In genomic region chr2:231557571-231558217, GRCh38 we compare ENCODE assay signal across 8 cellular contexts. TPM values are rescaled to one million over a fixed set of nuclear protein-coding genes. Genes with fewer than 3 reads are reported as not detected.
DNase-seq lines count a peak whose midpoint lies in the region; ATAC-seq and TF ChIP-seq lines count a peak whose summit lies in the region.

No MANE protein-coding gene starts in this region.

- peak overlapping the region; percentile 38 to 65 (median 52) for H3K27ac ChIP-seq in sigmoid colon

- H3K4me1 Mint-ChIP-seq in T-helper 17 cell: peaks cover 15% of the 10 kb centered on the region

- H3K4me1 ChIP-seq in sigmoid colon: peaks cover 0 to 20% (median 12%) of the 10 kb centered on the region in 4 donors

- TF ChIP-seq POLR2A in NB4 (IDR thresholded peaks at IDR 0.05; ENCODE audit: extremely low read depth, insufficient read length): no peak
- no peak for TF ChIP-seq POLR2A in sigmoid colon (IDR thresholded peaks at IDR 0.05)

- H3K27me3 ChIP-seq in sigmoid colon: no peaks in the 10 kb centered on the region

- no peaks in the 10 kb centered on the region for H3K27me3 Mint-ChIP-seq in T-helper 17 cell

- 40 to 41% methylated on average over 11 of the region's 11 CpGs for WGBS in sigmoid colon, 2 donors

- H3K9me3 ChIP-seq in T-helper 17 cell (ENCODE audit: control insufficient read depth, low read length, poor library complexity, severe bottlenecking) (no peaks in the 10 kb centered on the region), sigmoid colon (peaks cover 0 to 2% (median under 1%) of the 10 kb centered on the region in 4 donors)

- H3K4me3 ChIP-seq in NB4 (ENCODE audit: low read depth, low read length) (no peak overlapping the region), astrocyte of the cerebellum (ENCODE audit: low read depth, low read length) (no peak overlapping the region), sigmoid colon (no peak overlapping the region)

- H3K36me3 Mint-ChIP-seq in T-helper 17 cell (ENCODE audit: low read depth): no peaks in the 10 kb centered on the region

- ATAC-seq in T-helper 17 cell: peak; percentile 97

- intact Hi-C loops in sigmoid colon (cut with DNase I): loop anchor here (1.0 to 5.0 kb wide), 3 partner anchors 27 to 75 kb away; partner anchors contain the start of gene NMUR1

- TF ChIP-seq CTCF in NB4 (IDR thresholded peaks at IDR 0.05; ENCODE audit: low read depth, low read length) (peak; percentile 78), astrocyte of the cerebellum (IDR thresholded peaks at IDR 0.05; ENCODE audit: low read depth, low read length, missing control alignments) (peak; percentile 68), sigmoid colon (IDR thresholded peaks at IDR 0.05) (peak in 3 of 4 experiments; percentile 70 to 82 (median 72))

- no peak overlapping the region for H3K4me3 Mint-ChIP-seq in T-helper 17 cell

- no peak for TF ChIP-seq EP300 in sigmoid colon (IDR thresholded peaks at IDR 0.05)

- H3K36me3 ChIP-seq in sigmoid colon: no peaks in the 10 kb centered on the region

- DNase-seq in GM03348 (ENCODE audit: low spot score) (peak; percentile 93), HCEC 1CT (peak; percentile 81), NB4 (ENCODE audit: low read depth) (peak; percentile 95), T-helper 17 cell (peak; percentile 21 to 47 (median 24)), astrocyte of the cerebellum (ENCODE audit: low read depth) (peak; percentile 54), hepatic stellate cell (ENCODE audit: low spot score) (peak; percentile 94), sigmoid colon (peak; percentile 89), GOT3 (lab: John Stamatoyannopoulos, UW) (no peak)

- in situ Hi-C loops in astrocyte of the cerebellum (cut with HindIII; ENCODE audit: low sequenced_read_pairs): no loop called here

- H3K27ac Mint-ChIP-seq in T-helper 17 cell: no peak overlapping the region

RNA-seq across cellular contexts. Expression of gene NMUR1, which starts 27.4 kb away (rescaled TPM):
- under 1 TPM; 0.35 to 0.55 TPM for total RNA-seq in T-helper 17 cell
- total RNA-seq in sigmoid colon: under 1 TPM in 3 of 4 donors, not detected in 1; 0.14 to 0.36 (median 0.16) TPM
- polyA plus RNA-seq in sigmoid colon: under 1 TPM in 2 of 3 donors, not detected in 1; 0.23 to 0.28 TPM

RNA-seq across cellular contexts. Expression of gene TEX44, which starts 35.0 kb away (rescaled TPM):
- total RNA-seq in T-helper 17 cell: not detected
- total RNA-seq in sigmoid colon: not detected
- not detected for polyA plus RNA-seq in sigmoid colon
